Comparison of ENCODE assay signal across 27 cellular contexts in the genomic region with DNA sequence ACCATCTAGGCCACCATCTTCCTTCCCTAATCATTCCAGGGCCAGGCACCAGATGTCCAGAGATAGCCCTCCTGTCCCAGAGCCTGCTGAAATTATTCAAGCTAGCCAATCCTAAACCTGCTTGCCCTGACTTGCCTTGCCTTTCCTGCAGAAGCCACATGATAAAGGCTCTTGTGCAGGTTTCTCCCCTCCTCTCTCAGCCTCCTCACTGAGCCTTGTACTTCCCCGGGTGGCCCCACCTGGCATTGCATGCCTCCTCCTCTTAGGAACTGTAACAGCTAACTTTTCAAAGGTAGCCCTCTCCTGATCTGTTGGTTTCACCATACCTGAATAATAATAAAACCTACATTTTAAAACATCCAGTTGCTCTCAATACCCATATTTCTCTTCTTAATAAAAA. TPM values are rescaled to one million over a fixed set of nuclear protein-coding genes. Genes with fewer than 3 reads are reported as not detected.
DNase-seq lines count a peak whose midpoint lies in the region; ATAC-seq and TF ChIP-seq lines count a peak whose summit lies in the region.
"Had no signal": no experiment of that assay in that cellular context is flagged by ENCODE, and none has a peak within 500 bp of the region (broad histone marks: within the 10 kb centered on the region; RNA-seq: fewer than 3 reads in every experiment).

No MANE protein-coding gene starts in this region.

- H3K23me2 ChIP-seq in H9 (ENCODE audit: insufficient read length, low read depth, low read length, poor library complexity, severe bottlenecking): no peaks in the 10 kb centered on the region

- CTCF ChIA-PET in Calu3 (lab: Charles Lee): no interaction called here

- H3K27ac ChIP-seq in H9 (ENCODE audit: insufficient read length, low read depth, low read length): no peak overlapping the region
- H3K27ac ChIP-seq: testis, vagina had no signal

- intact Hi-C loops in Calu3 (cut with micrococcal nuclease; ENCODE audit: unreplicated experiment): no loop called here

- ATAC-seq in GM18519 (IDR thresholded peaks at IDR 0.05; ENCODE audit: low FRiP score, unreplicated experiment): no peak
- ATAC-seq in stimulated activated effector memory CD8-positive, alpha-beta T cell treated with anti-CD3 and anti-CD28 coated beads, Interleukin-12 subunit alpha, Interleukin-12 subunit beta, amount 100 ng/mL, for 72 hours: no peak
- ATAC-seq: activated naive CD8-positive, alpha-beta T cell treated with anti-CD3 and anti-CD28 coated beads, Interleukin-2, amount 50 U/mL, for 24 hours; left ventricle myocardium superior; natural killer cell treated with Interleukin-12 subunit alpha and Interleukin-12 subunit beta and Interleukin-15 and Interleukin-18, amount 100 ng/mL, for 72 hours; stimulated activated naive CD8-positive, alpha-beta T cell treated with anti-CD3 and anti-CD28 coated beads, Interleukin-15, Interleukin-2, amounts not matched to agents 100 U/mL and 50 U/mL, for 24 hours had no signal

- no peak overlapping the region for H4K5ac ChIP-seq in H9 (ENCODE audit: insufficient read length, low read depth, low read length)

- H2AK5ac ChIP-seq in H9 (ENCODE audit: insufficient read length, low read length): no peak overlapping the region

- H3K27me3 ChIP-seq in H9 (ENCODE audit: insufficient read depth, low read length): no peaks in the 10 kb centered on the region; the same call in 1 of the 2 replicates
- H3K27me3 ChIP-seq: testis, vagina had no signal

- H3K27me3 Mint-ChIP-seq in H9 (ENCODE audit: low read depth) (no peaks in the 10 kb centered on the region; the same call in none of the 2 replicates), Calu3 (ENCODE audit: unreplicated experiment) (no peaks in the 10 kb centered on the region)

- no peak overlapping the region for H3K4me2 ChIP-seq in H9 (ENCODE audit: insufficient read depth, insufficient read length, low read length)

- no peak overlapping the region for H3T11ph ChIP-seq in H9 (ENCODE audit: low read length)

- H3K9me3 Mint-ChIP-seq in H9: peaks cover 0 to 2% of the 10 kb centered on the region in 2 experiments; a peak in 3 of 5 replicates
- peaks cover 2% of the 10 kb centered on the region for H3K9me3 Mint-ChIP-seq in Calu3 (ENCODE audit: low read depth, unreplicated experiment)
- no peaks in the 10 kb centered on the region for H3K9me3 Mint-ChIP-seq in stimulated activated effector memory CD8-positive, alpha-beta T cell treated with anti-CD3 and anti-CD28 coated beads, Interleukin-12 subunit alpha, Interleukin-12 subunit beta, amount 100 ng/mL, for 72 hours
- H3K9me3 Mint-ChIP-seq: activated naive CD8-positive, alpha-beta T cell treated with anti-CD3 and anti-CD28 coated beads, Interleukin-2, amount 50 U/mL, for 24 hours; activated T-cell treated with anti-CD3 and anti-CD28 coated beads, Interleukin-2, amount 50 U/mL, for 24 hours; central memory CD8-positive, alpha-beta T cell; dendritic cell treated with granulocyte-macrophage colony-stimulating factor and Interleukin-4, amounts not matched to agents 40 ng/mL and 50 ng/mL, for 4 days; natural killer cell treated with Interleukin-12 subunit alpha and Interleukin-12 subunit beta and Interleukin-15 and Interleukin-18, amount 100 ng/mL, for 72 hours; T-helper 2 cell treated with Interferon-gamma antibody and Interleukin-4, amounts not matched to agents 5 μg/mL and 100 μg/mL, for 36 hours had no signal

- H3K36me3 Mint-ChIP-seq in H9 (ENCODE audit: insufficient read depth in 1 of 3, low read depth in 3 of 3) (no peaks in the 10 kb centered on the region), Calu3 (ENCODE audit: insufficient read depth, unreplicated experiment) (no peaks in the 10 kb centered on the region)
- no peaks in the 10 kb centered on the region for H3K36me3 Mint-ChIP-seq in stimulated activated effector memory CD8-positive, alpha-beta T cell treated with anti-CD3 and anti-CD28 coated beads, Interleukin-12 subunit alpha, Interleukin-12 subunit beta, amount 100 ng/mL, for 72 hours
- H3K36me3 Mint-ChIP-seq: CD4-positive, CD25-positive, alpha-beta regulatory T cell; natural killer cell treated with Interleukin-12 subunit alpha and Interleukin-12 subunit beta and Interleukin-15 and Interleukin-18, amount 100 ng/mL, for 72 hours had no signal

- H3K4me1 Mint-ChIP-seq in H9: peaks cover 7% of the 10 kb centered on the region in 2 experiments
- no peaks in the 10 kb centered on the region for H3K4me1 Mint-ChIP-seq in Calu3 (ENCODE audit: low read depth, unreplicated experiment)
- H3K4me1 Mint-ChIP-seq in stimulated activated effector memory CD8-positive, alpha-beta T cell treated with anti-CD3 and anti-CD28 coated beads, Interleukin-12 subunit alpha, Interleukin-12 subunit beta, amount 100 ng/mL, for 72 hours: no peaks in the 10 kb centered on the region
- H3K4me1 Mint-ChIP-seq: activated naive CD8-positive, alpha-beta T cell treated with anti-CD3 and anti-CD28 coated beads, Interleukin-2, amount 50 U/mL, for 24 hours; CD4-positive, CD25-positive, alpha-beta regulatory T cell; central memory CD8-positive, alpha-beta T cell had no signal

- H3K4ac ChIP-seq in H9 (ENCODE audit: low read depth, low read length): no peak overlapping the region

- peak overlapping the region; percentile 69 for H3K18ac ChIP-seq in H9 (ENCODE audit: insufficient read length, low read depth, low read length)

- H2AFZ ChIP-seq in H9 (ENCODE audit: low read length): no peak overlapping the region

- no peak overlapping the region for H2BK12ac ChIP-seq in H9 (ENCODE audit: insufficient read length, low read depth, low read length)

- H3K9ac ChIP-seq in H9 (ENCODE audit: extremely low read depth, insufficient read length, low read length): no peak overlapping the region

- WGBS in H9 (ENCODE audit: extremely low coverage, insufficient read length, low lambda C conversion rate): no CpG with 5 or more reads among the region's 1 CpG

- no peak overlapping the region for H2BK15ac ChIP-seq in H9 (ENCODE audit: low read depth, low read length)

- no peak overlapping the region for H2BK5ac ChIP-seq in H9 (ENCODE audit: insufficient read length, low read length)

- H3K27ac Mint-ChIP-seq in H9 (no peak overlapping the region), Calu3 (ENCODE audit: unreplicated experiment) (no peak overlapping the region)
- no peak overlapping the region for H3K27ac Mint-ChIP-seq in stimulated activated effector memory CD8-positive, alpha-beta T cell treated with anti-CD3 and anti-CD28 coated beads, Interleukin-12 subunit alpha, Interleukin-12 subunit beta, amount 100 ng/mL, for 72 hours
- H3K27ac Mint-ChIP-seq: activated naive CD8-positive, alpha-beta T cell treated with anti-CD3 and anti-CD28 coated beads, Interleukin-2, amount 50 U/mL, for 24 hours; activated T-cell treated with anti-CD3 and anti-CD28 coated beads, Interleukin-2, amount 50 U/mL, for 24 hours; CD4-positive, CD25-positive, alpha-beta regulatory T cell; dendritic cell treated with granulocyte-macrophage colony-stimulating factor and Interleukin-4, amounts not matched to agents 40 ng/mL and 50 ng/mL, for 4 days; natural killer cell treated with Interleukin-12 subunit alpha and Interleukin-12 subunit beta and Interleukin-15 and Interleukin-18, amount 100 ng/mL, for 72 hours; T-helper 2 cell treated with Interferon-gamma antibody and Interleukin-4, amounts not matched to agents 5 μg/mL and 100 μg/mL, for 36 hours had no signal

- BruUV-seq in Calu3 (replicated peaks; lab: Mats Ljungman, UMichigan): no TSS peak

- H3K14ac ChIP-seq in H9 (ENCODE audit: insufficient read depth, low read length): no peak overlapping the region

- peak; percentile 39; the same call in 2 of the 3 replicates for TF ChIP-seq CTCF in H9 (conservative IDR thresholded peaks at IDR 0.05)
- TF ChIP-seq CTCF in Calu3 (IDR thresholded peaks at IDR 0.05; ENCODE audit: unreplicated experiment): no peak

- no peak overlapping the region for H2BK20ac ChIP-seq in H9 (ENCODE audit: low read depth, low read length, poor library complexity, severe bottlenecking)

- no peak overlapping the region for H3K23ac ChIP-seq in H9 (ENCODE audit: insufficient read length, low read depth, low read length)

- no peak overlapping the region for H2BK120ac ChIP-seq in H9 (ENCODE audit: low read depth, low read length, poor library complexity, severe bottlenecking)

- H4K20me1 ChIP-seq in H9 (ENCODE audit: control insufficient read depth, insufficient read depth, insufficient read length): no peaks in the 10 kb centered on the region

- H3K4me3 Mint-ChIP-seq in H9: no peak overlapping the region
- no peak overlapping the region for H3K4me3 Mint-ChIP-seq in Calu3 (ENCODE audit: low read depth, unreplicated experiment)
- no peak overlapping the region for H3K4me3 Mint-ChIP-seq in stimulated activated effector memory CD8-positive, alpha-beta T cell treated with anti-CD3 and anti-CD28 coated beads, Interleukin-12 subunit alpha, Interleukin-12 subunit beta, amount 100 ng/mL, for 72 hours
- H3K4me3 Mint-ChIP-seq: activated naive CD8-positive, alpha-beta T cell treated with anti-CD3 and anti-CD28 coated beads, Interleukin-2, amount 50 U/mL, for 24 hours; activated T-cell treated with anti-CD3 and anti-CD28 coated beads, Interleukin-2, amount 50 U/mL, for 24 hours; CD4-positive, CD25-positive, alpha-beta regulatory T cell; central memory CD8-positive, alpha-beta T cell; dendritic cell treated with granulocyte-macrophage colony-stimulating factor and Interleukin-4, amounts not matched to agents 40 ng/mL and 50 ng/mL, for 4 days; natural killer cell treated with Interleukin-12 subunit alpha and Interleukin-12 subunit beta and Interleukin-15 and Interleukin-18, amount 100 ng/mL, for 72 hours; T-helper 2 cell treated with Interferon-gamma antibody and Interleukin-4, amounts not matched to agents 5 μg/mL and 100 μg/mL, for 36 hours had no signal

- no peak overlapping the region for H3K56ac ChIP-seq in H9 (ENCODE audit: insufficient read length, low read depth, low read length)

- no peak overlapping the region for H4K91ac ChIP-seq in H9 (ENCODE audit: insufficient read length, low read depth, low read length)

- DNase-seq in DMS53 (lab: John Stamatoyannopoulos, UW) (peak; percentile 2), DMS53 treated with DMSO at 0.1 percent for 48 hours (lab: John Stamatoyannopoulos, UW; ENCODE audit: unreplicated experiment) (no peak), H9 (no peak), SW480 (ENCODE audit: low spot score) (peak; percentile 8), iPS DF 19.7 (ENCODE audit: low read depth, low spot score) (peak; percentile 9), Calu3 (no peak)
- no peak for DNase-seq in stimulated activated effector memory CD8-positive, alpha-beta T cell treated with anti-CD3 and anti-CD28 coated beads, Interleukin-12 subunit alpha, Interleukin-12 subunit beta, amount 100 ng/mL, for 72 hours (ENCODE audit: low spot score in 2 of 2)
- DNase-seq: activated CD4-positive, alpha-beta T cell treated with anti-CD3 and anti-CD28 coated beads for 48 hours; activated naive CD8-positive, alpha-beta T cell treated with anti-CD3 and anti-CD28 coated beads, Interleukin-2, amount 50 U/mL, for 24 hours; activated T-cell treated with anti-CD3 and anti-CD28 coated beads, Interleukin-2, amount 50 U/mL, for 24 hours; CD4-positive, CD25-positive, alpha-beta regulatory T cell; hypothalamus; left ventricle myocardium superior; NCI-H82; Right ventricle myocardium superior; stimulated activated naive CD8-positive, alpha-beta T cell treated with anti-CD3 and anti-CD28 coated beads, Interleukin-15, Interleukin-2, amounts not matched to agents 100 U/mL and 50 U/mL, for 24 hours; testis had no signal

- no peaks in the 10 kb centered on the region for H3K79me2 ChIP-seq in H9 (ENCODE audit: insufficient read depth, low read length)

- no peak overlapping the region for H4K8ac ChIP-seq in H9 (replicated peaks; ENCODE audit: insufficient read length, low read depth, low read length)

- H3K4me1 ChIP-seq in H9 (ENCODE audit: insufficient read depth, low read length): no peaks in the 10 kb centered on the region
- H3K4me1 ChIP-seq: testis, vagina had no signal

- no peaks in the 10 kb centered on the region for H3K9me3 ChIP-seq in H9 (ENCODE audit: control insufficient read depth, low read depth, low read length)
- H3K9me3 ChIP-seq: testis, vagina had no signal

- no peaks in the 10 kb centered on the region for H3K79me1 ChIP-seq in H9 (ENCODE audit: insufficient read depth, low read depth, low read length, poor library complexity, severe bottlenecking)

RNA-seq across cellular contexts. Expression of gene DIRAS2, which starts 42.6 kb away (rescaled TPM):
- total RNA-seq in H9 (2021): not detected in 2 replicates
- 1.5 and 1.7 TPM in 2 replicates for total RNA-seq in Calu3 (2022)
- total RNA-seq: A172; CD4-positive, CD25-positive, alpha-beta regulatory T cell; G401; HT1080; left ventricle myocardium superior; natural killer cell treated with Interleukin-12 subunit alpha and Interleukin-12 subunit beta and Interleukin-15 and Interleukin-18, amount 100 ng/mL, for 72 hours; osteoblast; Right ventricle myocardium superior; vagina had no signal

Comparison
In these comparisons a context has a peak if more than half of its experiments do, and no peak if none do; other contexts are left out.
1. DNase-seq: peak in DMS53 (single experiment), SW480 (single experiment) and iPS DF 19.7 (single experiment); none in DMS53 treated with DMSO at 0.1 percent for 48 hours (single experiment), H9 (single experiment), Calu3 (single experiment) and stimulated activated effector memory CD8-positive, alpha-beta T cell treated with anti-CD3 and anti-CD28 coated beads, Interleukin-12 subunit alpha, Interleukin-12 subunit beta, amount 100 ng/mL, for 72 hours (0 of 2).